ENCODE assay signal across 9 cellular contexts in genomic region chr16:28495098-28495793, GRCh38. TPM values are rescaled to one million over a fixed set of nuclear protein-coding genes. Genes with fewer than 3 reads are reported as not detected.
A peak's percentile ranks its signal among the peaks of the same experiment; 100 is the strongest.
DNase-seq lines count a peak whose midpoint lies in the region; TF ChIP-seq lines count a peak whose summit lies in the region.
"Had no signal": no experiment of that assay in that cellular context is flagged by ENCODE, and none has a peak within 500 bp of the region (broad histone marks: within the 10 kb centered on the region; RNA-seq: fewer than 3 reads in every experiment).

No MANE protein-coding gene starts in this region.

- H3K4me1 Mint-ChIP-seq in CD4-positive, alpha-beta memory T cell, result peaks cover 39 to 65% (median 57%) of the 10 kb centered on the region in 4 donors
- H3K4me1 Mint-ChIP-seq in neural progenitor cell, result peaks cover 5% of the 10 kb centered on the region

- H3K4me3 ChIP-seq in CD4-positive, alpha-beta memory T cell (ENCODE audit: low read length in 2 of 2), result peak overlapping the region; percentile 30 to 57
- H3K4me3 ChIP-seq in MM.1S (ENCODE audit: low read length), result no peak overlapping the region
- H3K4me3 ChIP-seq in breast epithelium, result peak overlapping the region; percentile 14 to 25 (median 22)
- no peak overlapping the region for H3K4me3 ChIP-seq in neural progenitor cell

- H3K27me3 ChIP-seq in CD4-positive, alpha-beta memory T cell (ENCODE audit: insufficient read depth, low read length), result no peaks in the 10 kb centered on the region
- H3K27me3 ChIP-seq in MM.1S (replicated peaks; ENCODE audit: insufficient read depth, low read length), result no peaks in the 10 kb centered on the region; the same call in 1 of the 2 replicates
- no peaks in the 10 kb centered on the region for H3K27me3 ChIP-seq in breast epithelium
- no peaks in the 10 kb centered on the region for H3K27me3 ChIP-seq in neural progenitor cell

- TF ChIP-seq CTCF in MM.1S (IDR thresholded peaks at IDR 0.05; ENCODE audit: low read length), result no peak
- TF ChIP-seq CTCF in breast epithelium (IDR thresholded peaks at IDR 0.05), result no peak
- no peak for TF ChIP-seq CTCF in neural progenitor cell (IDR thresholded peaks at IDR 0.05)
- no peak for TF ChIP-seq CTCF in RWPE1 (conservative IDR thresholded peaks at IDR 0.05; ENCODE audit: low read depth)

- H3K36me3 ChIP-seq in CD4-positive, alpha-beta memory T cell (ENCODE audit: insufficient read depth, low read length), result no peaks in the 10 kb centered on the region
- H3K36me3 ChIP-seq in MM.1S (replicated peaks; ENCODE audit: insufficient read depth, low read length), result no peaks in the 10 kb centered on the region
- H3K36me3 ChIP-seq in breast epithelium, result no peaks in the 10 kb centered on the region
- H3K36me3 ChIP-seq in neural progenitor cell, result no peaks in the 10 kb centered on the region

- H2AFZ ChIP-seq in MM.1S (ENCODE audit: low read length) (0 out of 2 replicates have a peak overlapping the region, but pooled peaks have one; percentile 87), neural progenitor cell (replicated peaks) (no peak overlapping the region)

- H3K27ac Mint-ChIP-seq in CD4-positive, alpha-beta memory T cell, result peak overlapping the region; percentile 96 to 100 (median 99)
- peak overlapping the region; percentile 63 for H3K27ac Mint-ChIP-seq in neural progenitor cell

- H3K4me3 Mint-ChIP-seq in CD4-positive, alpha-beta memory T cell, result peak overlapping the region; percentile 85 to 99 (median 94)
- peak overlapping the region; percentile 19 for H3K4me3 Mint-ChIP-seq in neural progenitor cell

- H3K9me3 Mint-ChIP-seq in CD4-positive, alpha-beta memory T cell, result peaks cover 0 to 2% (median 0%) of the 10 kb centered on the region in 8 donors
- H3K9me3 Mint-ChIP-seq in neural progenitor cell, result no peaks in the 10 kb centered on the region

- H3K27ac ChIP-seq in CD4-positive, alpha-beta memory T cell (ENCODE audit: low read depth, low read length), result peak overlapping the region; percentile 80
- H3K27ac ChIP-seq in MM.1S (ENCODE audit: low read length) (no peak overlapping the region), breast epithelium (peak overlapping the region in 1 of 2 donors; percentile 33), neural progenitor cell (no peak overlapping the region), RWPE1 (no peak overlapping the region)

- H3K9ac ChIP-seq in MM.1S (ENCODE audit: low read length) (no peak overlapping the region), neural progenitor cell (no peak overlapping the region)

- H3F3A ChIP-seq in MM.1S (ENCODE audit: insufficient read depth, low read length) (0 out of 2 replicates have a peak, but pooled peaks cover 3% of the 10 kb centered on the region), neural progenitor cell (ENCODE audit: low read depth) (no peaks in the 10 kb centered on the region)

- TF ChIP-seq POLR2A in breast epithelium (IDR thresholded peaks at IDR 0.05), result no peak

- H3K4me2 ChIP-seq in MM.1S (ENCODE audit: low read depth, low read length), result no peak overlapping the region
- H3K4me2 ChIP-seq in neural progenitor cell, result no peak overlapping the region

- DNase-seq in CD4-positive, alpha-beta memory T cell, result peak in 1 of 5 donors; percentile 8
- DNase-seq in MM.1S (no peak), breast epithelium (ENCODE audit: low spot score in 2 of 2) (no peak), neural progenitor cell (ENCODE audit: low spot score) (no peak), MV-4-11 (lab: John Stamatoyannopoulos, UW) (no peak), activated gamma-delta T cell (lab: John Stamatoyannopoulos, UW) (no peak), NCI-H187 (lab: John Stamatoyannopoulos, UW) (no peak), RWPE1 (ENCODE audit: low spot score) (no peak)
- DNase-seq: DMS 273 treated with DMSO at 0.1 percent for 48 hours had no signal

- CTCF ChIA-PET in CD4-positive, alpha-beta memory T cell (lab: Charles Lee; ENCODE audit: partially characterized antibody), result interaction anchor here (1.5 to 1.8 kb wide), 2 partner anchors 39 to 54 kb away, joined by 6 to 12 read pairs; no protein-coding TSS in a partner anchor
- CTCF ChIA-PET in RWPE1 (lab: Yijun Ruan, JAX), result no interaction called here

- intact Hi-C loops in CD4-positive, alpha-beta memory T cell (cut with micrococcal nuclease), result no loop called here
- intact Hi-C loops in breast epithelium (cut with DNase I; ENCODE audit: low total_unique reads), result loop anchor here (10.0 kb wide), 1 partner anchor 50 kb away; no protein-coding TSS in a partner anchor

- POLR2A ChIA-PET in CD4-positive, alpha-beta memory T cell (lab: Charles Lee; ENCODE audit: partially characterized antibody), result interaction anchor here (0.9 to 6.2 kb wide), 8 partner anchors 8 to 60 kb away, joined by 3 to 122 read pairs (median 13); partner anchors contain the start of gene SGF29
- POLR2A ChIA-PET in RWPE1 (lab: Yijun Ruan, JAX; ENCODE audit: low non-redundant PET), result no interaction called here

- H3K27me3 Mint-ChIP-seq in CD4-positive, alpha-beta memory T cell, result no peaks in the 10 kb centered on the region
- peaks cover 19% of the 10 kb centered on the region for H3K27me3 Mint-ChIP-seq in neural progenitor cell (ENCODE audit: insufficient read depth, low read depth)

- H3K36me3 Mint-ChIP-seq in CD4-positive, alpha-beta memory T cell, result peaks cover 17 to 43% of the 10 kb centered on the region in 2 donors
- H3K36me3 Mint-ChIP-seq in neural progenitor cell, result no peaks in the 10 kb centered on the region

- H3K79me2 ChIP-seq in MM.1S (ENCODE audit: low read length), result peaks cover 7% of the 10 kb centered on the region
- no peaks in the 10 kb centered on the region for H3K79me2 ChIP-seq in neural progenitor cell (ENCODE audit: low read depth)

- H3K9me2 ChIP-seq in MM.1S (replicated peaks; ENCODE audit: insufficient read depth, low read length), result no peaks in the 10 kb centered on the region

- peaks cover 63% of the 10 kb centered on the region for H3K4me1 ChIP-seq in CD4-positive, alpha-beta memory T cell (ENCODE audit: insufficient read depth, low read length)
- peaks cover 14% of the 10 kb centered on the region for H3K4me1 ChIP-seq in MM.1S (ENCODE audit: low read length)
- H3K4me1 ChIP-seq in breast epithelium, result no peaks in the 10 kb centered on the region
- H3K4me1 ChIP-seq in neural progenitor cell, result no peaks in the 10 kb centered on the region

- H4K20me1 ChIP-seq in MM.1S (ENCODE audit: insufficient read depth, low read length) (no peaks in the 10 kb centered on the region), neural progenitor cell (ENCODE audit: low read depth) (no peaks in the 10 kb centered on the region)

- no peaks in the 10 kb centered on the region for H3K9me3 ChIP-seq in CD4-positive, alpha-beta memory T cell (ENCODE audit: control insufficient read depth in 1 of 2, low read length in 2 of 2)
- H3K9me3 ChIP-seq in MM.1S (replicated peaks; ENCODE audit: insufficient read depth, low read length) (no peaks in the 10 kb centered on the region), breast epithelium (no peaks in the 10 kb centered on the region), neural progenitor cell (ENCODE audit: low read depth) (no peaks in the 10 kb centered on the region)

RNA-seq across cellular contexts. Expression of gene APOBR, which starts 0.8 kb away (rescaled TPM):
- total RNA-seq in CD4-positive, alpha-beta memory T cell, result 1 to 10 TPM; 9.1 to 9.9 TPM
- polyA plus RNA-seq in CD4-positive, alpha-beta memory T cell, result 1 to 10 TPM in 1 of 2 donors, under 1 TPM in 1; 0.12 to 3.5 TPM
- 1 to 10 TPM in 2 of 3 donors, under 1 TPM in 1; 0.66 to 3.1 (median 2.9) TPM for total RNA-seq in breast epithelium
- 0.15 TPM in 1 of 2 replicates, not detected in the other for total RNA-seq in neural progenitor cell (ENCODE audit: low replicate concordance)

RNA-seq across cellular contexts. Expression of gene CLN3, which starts 3.4 kb away (rescaled TPM):
- 10 to 100 TPM; 62.1 to 63.6 TPM for total RNA-seq in CD4-positive, alpha-beta memory T cell
- 10 to 100 TPM; 16.8 to 33.7 TPM for polyA plus RNA-seq in CD4-positive, alpha-beta memory T cell
- total RNA-seq in breast epithelium (10 to 100 TPM; 25.1 to 39.1 (median 38.7) TPM), neural progenitor cell (ENCODE audit: low replicate concordance) (4.4 and 21.2 TPM in 2 replicates)

RNA-seq across cellular contexts. Expression of gene IL27, which starts 11.4 kb away (rescaled TPM):
- not detected for total RNA-seq in CD4-positive, alpha-beta memory T cell
- polyA plus RNA-seq in CD4-positive, alpha-beta memory T cell, result not detected
- not detected for total RNA-seq in breast epithelium
- total RNA-seq in neural progenitor cell (ENCODE audit: low replicate concordance), result not detected in 2 replicates

RNA-seq across cellular contexts. Expression of gene NPIPB7, which starts 23.1 kb away (rescaled TPM):
- 1 to 10 TPM in 1 of 2 experiments, under 1 TPM in 1; 0.72 to 1.1 TPM for total RNA-seq in CD4-positive, alpha-beta memory T cell
- polyA plus RNA-seq in CD4-positive, alpha-beta memory T cell, result not detected
- total RNA-seq in breast epithelium (not detected), neural progenitor cell (ENCODE audit: low replicate concordance) (not detected in 2 replicates)

RNA-seq across cellular contexts. Expression of gene NUPR1, which starts 43.5 kb away (rescaled TPM):
- total RNA-seq in CD4-positive, alpha-beta memory T cell, result not detected
- polyA plus RNA-seq in CD4-positive, alpha-beta memory T cell, result not detected
- total RNA-seq in breast epithelium (10 to 100 TPM; 34.2 to 57.0 (median 47.5) TPM), neural progenitor cell (ENCODE audit: low replicate concordance) (0.03 TPM in 1 of 2 replicates, not detected in the other)

Comparison
In these comparisons a context has a peak if more than half of its experiments do, and no peak if none do; other contexts are left out.
1. H3K4me3 ChIP-seq: peak in CD4-positive, alpha-beta memory T cell (2 of 2) and breast epithelium (3 of 3); none in MM.1S (single experiment) and neural progenitor cell (single experiment).